ENCODE assay signal across 18 cellular contexts in genomic region chr2:212124597-212124996, GRCh38.
DNase-seq lines count a peak whose midpoint lies in the region; ATAC-seq lines count a peak whose summit lies in the region.
"Had no signal": no experiment of that assay in that cellular context is flagged by ENCODE, and none has a peak within 500 bp of the region (broad histone marks: within the 10 kb centered on the region; RNA-seq: fewer than 3 reads in every experiment).

No MANE protein-coding gene starts in this region.

- no peak for ATAC-seq in GM21526 (IDR thresholded peaks at IDR 0.05; ENCODE audit: low FRiP score, unreplicated experiment)
- ATAC-seq: mucosa of descending colon, Panc1, T-helper 17 cell had no signal

- DNase-seq in A172 (ENCODE audit: low spot score), result peak; percentile 30
- peak; percentile 22 for DNase-seq in HuH-7.5 (ENCODE audit: low spot score)
- DNase-seq in amniotic epithelial cell (ENCODE audit: low read depth), result peak; percentile 85
- peak; percentile 52 for DNase-seq in islet precursor cell
- no peak for DNase-seq in NCI-H1930 (lab: John Stamatoyannopoulos, UW)
- DNase-seq in posterior cingulate gyrus, result no peak
- no peak for DNase-seq in GM19240 (ENCODE audit: insufficient read length, low spot score)
- DNase-seq: activated CD4-positive, alpha-beta T cell treated with anti-CD3 and anti-CD28 coated beads, Interleukin-2, amount 50 U/mL, for 1 hour; amygdala; mucosa of descending colon; NCI-H1048; NCI-H446 treated with DMSO at 0.1 percent for 48 hours; pancreas; stimulated activated CD4-positive, alpha-beta T cell treated with anti-CD3 and anti-CD28 coated beads, Interleukin-15, amount 100 ng/mL, for 24 hours; substantia nigra; T-helper 17 cell had no signal

- intact Hi-C loops in posterior cingulate gyrus (cut with DNase I), result no loop called here

Comparison
In these comparisons a context has a peak if more than half of its experiments do, and no peak if none do; other contexts are left out.
1. DNase-seq: peak in A172 (single experiment), HuH-7.5 (single experiment), amniotic epithelial cell (single experiment) and islet precursor cell (single experiment); none in NCI-H1930 (0 of 2), posterior cingulate gyrus (0 of 10) and GM19240 (single experiment).